In genomic region chr13:99353836-99354235, GRCh38 we compare ENCODE assay signal across 9 cellular contexts. TPM values are rescaled to one million over a fixed set of nuclear protein-coding genes. Genes with fewer than 3 reads are reported as not detected.
DNase-seq lines count a peak whose midpoint lies in the region; TF ChIP-seq lines count a peak whose summit lies in the region.
"Had no signal": no experiment of that assay in that cellular context is flagged by ENCODE, and none has a peak within 500 bp of the region (broad histone marks: within the 10 kb centered on the region; RNA-seq: fewer than 3 reads in every experiment).

No MANE protein-coding gene starts in this region.

- H3K27me3 ChIP-seq in OCI-LY1 (ENCODE audit: insufficient read depth, low read length) (no peaks in the 10 kb centered on the region), neural progenitor cell (no peaks in the 10 kb centered on the region)
- H3K27me3 ChIP-seq: heart right ventricle had no signal

- H3K4me2 ChIP-seq in OCI-LY1 (ENCODE audit: low read length) (peak overlapping the region; percentile 50), neural progenitor cell (no peak overlapping the region)

- H4K20me1 ChIP-seq in OCI-LY1 (ENCODE audit: insufficient read depth, low read length) (no peaks in the 10 kb centered on the region), neural progenitor cell (ENCODE audit: low read depth) (peaks cover 4% of the 10 kb centered on the region)

- no peaks in the 10 kb centered on the region for H3K9me2 ChIP-seq in OCI-LY1 (ENCODE audit: low read depth, low read length)

- peak; percentile 83 for DNase-seq in ELR (ENCODE audit: low read depth)
- DNase-seq in astrocyte of the cerebellum (ENCODE audit: low read depth), result peak; percentile 35
- peak; percentile 11 for DNase-seq in non-pigmented ciliary epithelial cell (ENCODE audit: low read depth)
- no peak for DNase-seq in activated CD4-positive, CD25-positive, alpha-beta regulatory T cell (lab: John Stamatoyannopoulos, UW)
- DNase-seq in inferior parietal cortex (ENCODE audit: extremely low spot score), result no peak
- no peak for DNase-seq in neural progenitor cell (ENCODE audit: low spot score)
- DNase-seq: heart right ventricle, SIG-M5 had no signal

- no peaks in the 10 kb centered on the region for H3F3A ChIP-seq in OCI-LY1 (ENCODE audit: insufficient read depth, low read length)
- no peaks in the 10 kb centered on the region for H3F3A ChIP-seq in neural progenitor cell (ENCODE audit: low read depth)

- in situ Hi-C loops in astrocyte of the cerebellum (cut with HindIII; ENCODE audit: low sequenced_read_pairs), result loop anchor here (5.0 kb wide), 2 partner anchors 42 to 53 kb away; no protein-coding TSS in a partner anchor

- H3K36me3 Mint-ChIP-seq in neural progenitor cell, result peaks cover 31% of the 10 kb centered on the region

- no peak overlapping the region for H3K27ac Mint-ChIP-seq in neural progenitor cell

- H3K79me2 ChIP-seq in OCI-LY1 (ENCODE audit: insufficient read depth, low read length) (peaks cover 89% of the 10 kb centered on the region), neural progenitor cell (ENCODE audit: low read depth) (no peaks in the 10 kb centered on the region)

- H2AFZ ChIP-seq in OCI-LY1 (ENCODE audit: low read length), result no peak overlapping the region
- no peak overlapping the region for H2AFZ ChIP-seq in neural progenitor cell (replicated peaks)

- H3K4me3 ChIP-seq in OCI-LY1 (ENCODE audit: low read depth, low read length, poor library complexity, severe bottlenecking) (peak overlapping the region; percentile 31), astrocyte of the cerebellum (ENCODE audit: low read depth, low read length) (no peak overlapping the region), neural progenitor cell (no peak overlapping the region)
- H3K4me3 ChIP-seq: heart right ventricle had no signal

- H3K4me1 Mint-ChIP-seq in neural progenitor cell, result peaks cover 28% of the 10 kb centered on the region

- no peaks in the 10 kb centered on the region for H3K9me3 Mint-ChIP-seq in neural progenitor cell

- H3K9ac ChIP-seq in OCI-LY1 (ENCODE audit: low read length) (peak overlapping the region; percentile 53; the same call in 1 of the 2 replicates), neural progenitor cell (no peak overlapping the region)

- H3K4me1 ChIP-seq in OCI-LY1 (ENCODE audit: insufficient read depth, low read length, severe bottlenecking), result peaks cover 97% of the 10 kb centered on the region
- no peaks in the 10 kb centered on the region for H3K4me1 ChIP-seq in neural progenitor cell

- peak overlapping the region; percentile 88 for H3K27ac ChIP-seq in OCI-LY1 (ENCODE audit: low read depth, low read length, poor library complexity, severe bottlenecking)
- H3K27ac ChIP-seq in neural progenitor cell, result no peak overlapping the region

- H3K27me3 Mint-ChIP-seq in neural progenitor cell (ENCODE audit: insufficient read depth, low read depth), result peaks cover 3% of the 10 kb centered on the region

- H3K36me3 ChIP-seq in OCI-LY1 (ENCODE audit: insufficient read depth, low read length) (peaks cover 87% of the 10 kb centered on the region), neural progenitor cell (no peaks in the 10 kb centered on the region)

- H3K9me3 ChIP-seq in OCI-LY1 (ENCODE audit: low read length) (no peaks in the 10 kb centered on the region), neural progenitor cell (ENCODE audit: low read depth) (no peaks in the 10 kb centered on the region)
- H3K9me3 ChIP-seq: heart right ventricle had no signal

- H3K4me3 Mint-ChIP-seq in neural progenitor cell, result no peak overlapping the region

- TF ChIP-seq CTCF in OCI-LY1 (IDR thresholded peaks at IDR 0.05; ENCODE audit: low read length) (no peak; the same call in 1 of the 2 replicates), astrocyte of the cerebellum (IDR thresholded peaks at IDR 0.05; ENCODE audit: low read depth, low read length, missing control alignments) (no peak), neural progenitor cell (IDR thresholded peaks at IDR 0.05) (no peak)

RNA-seq across cellular contexts. Expression of gene GPR183, which starts 46.6 kb away (rescaled TPM):
- not detected in 2 replicates for total RNA-seq in neural progenitor cell (ENCODE audit: low replicate concordance)

Comparison
In these comparisons a context has a peak if more than half of its experiments do, and no peak if none do; other contexts are left out.
1. DNase-seq: peak in ELR (single experiment), astrocyte of the cerebellum (single experiment) and non-pigmented ciliary epithelial cell (single experiment); none in activated CD4-positive, CD25-positive, alpha-beta regulatory T cell (0 of 4), inferior parietal cortex (single experiment) and neural progenitor cell (single experiment).